1 cellular context compared by ENCODE assay signal in the genomic region with DNA sequence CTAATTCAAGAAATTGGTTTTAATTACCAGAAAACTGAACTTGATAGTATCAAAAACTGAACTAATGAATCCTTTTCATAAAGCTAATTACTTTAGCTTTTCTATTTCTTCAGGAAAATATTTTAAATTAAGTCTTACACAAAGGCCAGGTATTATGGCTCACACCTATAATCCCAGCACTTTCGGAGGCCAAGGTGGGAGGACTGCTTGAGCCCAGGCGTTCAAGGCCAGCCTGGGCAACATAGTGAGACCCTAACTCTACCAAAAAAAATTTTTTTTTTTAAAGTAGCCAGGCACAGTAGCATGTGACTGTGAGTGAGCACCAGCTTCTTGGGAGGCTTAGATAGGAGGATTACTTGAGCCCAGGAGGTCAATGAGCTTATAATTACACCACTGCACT.
A peak's percentile ranks its signal among the peaks of the same experiment; 100 is the strongest.
TF ChIP-seq lines count a peak whose summit lies in the region.

No MANE protein-coding gene starts in this region.

TF ChIP-seq in H1, 55 proteins besides CTCF, POLR2A, EP300 and RAD21:
- TF ChIP-seq JUND (IDR thresholded peaks at IDR 0.05; ENCODE audit: low read length) (no peak), NANOG (IDR thresholded peaks at IDR 0.05; ENCODE audit: insufficient read depth, low read depth, low read length, poor library complexity, severe bottlenecking) (no peak), KDM1A (IDR thresholded peaks at IDR 0.05; ENCODE audit: borderline replicate concordance, low read length) (peak; percentile 35; the same call in 1 of the 2 replicates), TCF12 (IDR thresholded peaks at IDR 0.05; ENCODE audit: low read depth, low read length) (no peak)
